ENCODE assay signal across 30 cellular contexts in the genomic region with DNA sequence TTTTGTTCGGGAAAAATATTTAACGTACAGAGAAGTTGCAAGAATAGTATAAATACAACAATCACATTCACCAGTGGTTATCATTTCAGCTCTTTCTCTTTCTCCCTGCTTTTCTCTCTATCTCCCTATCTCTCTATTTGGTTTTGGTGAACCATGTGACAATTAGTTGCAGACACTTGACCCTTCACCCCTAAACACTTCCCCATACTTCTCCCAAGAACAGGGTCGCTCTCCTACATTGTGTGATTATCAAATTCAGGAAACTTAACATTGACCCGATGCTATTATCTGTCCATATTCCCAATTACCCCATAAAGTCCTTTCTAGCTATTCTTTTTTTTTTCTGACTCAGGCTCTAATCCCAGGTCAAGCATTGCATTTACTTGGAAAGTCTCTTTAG. TPM values are rescaled to one million over a fixed set of nuclear protein-coding genes. Genes with fewer than 3 reads are reported as not detected.
"Had no signal": no experiment of that assay in that cellular context is flagged by ENCODE, and none has a peak within 500 bp of the region (broad histone marks: within the 10 kb centered on the region; RNA-seq: fewer than 3 reads in every experiment).

No MANE protein-coding gene starts in this region.

- H3K27me3 ChIP-seq: brain microvascular endothelial cell, upper lobe of left lung, vagina had no signal

- H3K4me1 Mint-ChIP-seq: activated naive CD8-positive, alpha-beta T cell treated with anti-CD3 and anti-CD28 coated beads, Interleukin-2, amount 10 ng/mL, durations not matched to agents 7 days and 5 days had no signal

- DNase-seq: activated CD4-positive, alpha-beta memory T cell treated with anti-CD3 and anti-CD28 coated beads for 36 hours; activated CD4-positive, alpha-beta T cell treated with anti-CD3 and anti-CD28 coated beads for 48 hours; activated CD8-positive, alpha-beta memory T cell treated with anti-CD3 and anti-CD28 coated beads, Interleukin-2, amount 50 U/mL, for 4 hours; activated gamma-delta T cell; activated naive CD4-positive, alpha-beta T cell treated with anti-CD3 and anti-CD28 coated beads, Interleukin-2, amount 10 ng/mL, durations not matched to agents 7 days and 5 days; activated naive CD8-positive, alpha-beta T cell treated with anti-CD3 and anti-CD28 coated beads, Interleukin-2, amount 10 ng/mL, durations not matched to agents 7 days and 5 days; activated T-cell treated with anti-CD3 and anti-CD28 coated beads, Interleukin-2, amount 50 U/mL, for 1 hour; amniotic stem cell; brain microvascular endothelial cell; caudate nucleus; cortex of kidney; head of caudate nucleus; hippocampal formation; left cardiac atrium; left ventricle myocardium superior; mammary epithelial cell; naive B cell; stimulated activated CD4-positive, alpha-beta T cell treated with anti-CD3 and anti-CD28 coated beads, Interleukin-12 subunit alpha, Interleukin-12 subunit beta, amount 100 ng/mL, for 4 hours; stimulated activated CD4-positive, alpha-beta T cell treated with anti-CD3 and anti-CD28 coated beads, Interleukin-4, amount 100 ng/mL, for 1 hour; stimulated activated naive CD8-positive, alpha-beta T cell treated with anti-CD3 and anti-CD28 coated beads, Interleukin-15, Interleukin-2, amounts not matched to agents 100 U/mL and 50 U/mL, for 24 hours; T-helper 2 cell; upper lobe of left lung had no signal

- ATAC-seq: activated CD4-positive, CD25-positive, alpha-beta regulatory T cell treated with anti-CD3 and anti-CD28 coated beads, Interleukin-2, amount 50 U/mL, for 24 hours; left cardiac atrium; left ventricle myocardium superior; sciatic nerve; stimulated activated naive CD8-positive, alpha-beta T cell treated with anti-CD3 and anti-CD28 coated beads, Interleukin-15, Interleukin-2, amounts not matched to agents 100 U/mL and 50 U/mL, for 24 hours had no signal

- H3K27ac ChIP-seq: brain microvascular endothelial cell, skin epidermis, thoracic aorta, upper lobe of left lung, vagina had no signal

- H3K36me3 ChIP-seq: brain microvascular endothelial cell, thoracic aorta, upper lobe of left lung, vagina had no signal

- H3K4me3 ChIP-seq: skin epidermis, thoracic aorta, upper lobe of left lung, vagina had no signal

- H3K27me3 Mint-ChIP-seq: activated naive CD8-positive, alpha-beta T cell treated with anti-CD3 and anti-CD28 coated beads, Interleukin-2, amount 10 ng/mL, durations not matched to agents 7 days and 5 days had no signal

- H3K27ac Mint-ChIP-seq: activated CD4-positive, alpha-beta memory T cell treated with anti-CD3 and anti-CD28 coated beads for 36 hours; activated naive CD4-positive, alpha-beta T cell treated with anti-CD3 and anti-CD28 coated beads, Interleukin-2, amount 10 ng/mL, durations not matched to agents 7 days and 5 days; activated naive CD8-positive, alpha-beta T cell treated with anti-CD3 and anti-CD28 coated beads, Interleukin-2, amount 10 ng/mL, durations not matched to agents 7 days and 5 days; activated T-helper 1 cell treated with anti-CD3 and anti-CD28 coated beads, Interleukin-12 subunit alpha, Interleukin-12 subunit beta, Interleukin-2, Interleukin-4 antibody, amounts not matched to agents 30 ng/mL and 10 ng/mL and 1 ng/mL, durations not matched to agents 14 hours and 24 hours and 36 hours had no signal

- H3K9me3 ChIP-seq: thoracic aorta, upper lobe of left lung, vagina had no signal

- H3K4me3 Mint-ChIP-seq: activated CD4-positive, alpha-beta memory T cell treated with anti-CD3 and anti-CD28 coated beads for 36 hours; activated naive CD4-positive, alpha-beta T cell treated with anti-CD3 and anti-CD28 coated beads, Interleukin-2, amount 10 ng/mL, durations not matched to agents 7 days and 5 days; activated naive CD8-positive, alpha-beta T cell treated with anti-CD3 and anti-CD28 coated beads, Interleukin-2, amount 10 ng/mL, durations not matched to agents 7 days and 5 days; activated T-helper 1 cell treated with anti-CD3 and anti-CD28 coated beads, Interleukin-12 subunit alpha, Interleukin-12 subunit beta, Interleukin-2, Interleukin-4 antibody, amounts not matched to agents 30 ng/mL and 10 ng/mL and 1 ng/mL, durations not matched to agents 14 hours and 24 hours and 36 hours had no signal

- H3K9me3 Mint-ChIP-seq: activated CD4-positive, alpha-beta memory T cell treated with anti-CD3 and anti-CD28 coated beads for 36 hours; activated naive CD4-positive, alpha-beta T cell treated with anti-CD3 and anti-CD28 coated beads, Interleukin-2, amount 10 ng/mL, durations not matched to agents 7 days and 5 days; activated naive CD8-positive, alpha-beta T cell treated with anti-CD3 and anti-CD28 coated beads, Interleukin-2, amount 10 ng/mL, durations not matched to agents 7 days and 5 days; activated T-helper 1 cell treated with anti-CD3 and anti-CD28 coated beads, Interleukin-12 subunit alpha, Interleukin-12 subunit beta, Interleukin-2, Interleukin-4 antibody, amounts not matched to agents 30 ng/mL and 10 ng/mL and 1 ng/mL, durations not matched to agents 14 hours and 24 hours and 36 hours; naive B cell had no signal

- H3K36me3 Mint-ChIP-seq: activated CD4-positive, alpha-beta memory T cell treated with anti-CD3 and anti-CD28 coated beads for 36 hours; activated naive CD4-positive, alpha-beta T cell treated with anti-CD3 and anti-CD28 coated beads, Interleukin-2, amount 10 ng/mL, durations not matched to agents 7 days and 5 days; activated naive CD8-positive, alpha-beta T cell treated with anti-CD3 and anti-CD28 coated beads, Interleukin-2, amount 10 ng/mL, durations not matched to agents 7 days and 5 days; naive B cell had no signal

RNA-seq across cellular contexts. Expression of a gene that starts 13.6 kb away (rescaled TPM):
- total RNA-seq: omental fat pad, thoracic aorta, vagina had no signal
- polyA plus RNA-seq: keratinocyte, mammary epithelial cell had no signal
